ENCODE assay signal across 16 cellular contexts in the genomic region with DNA sequence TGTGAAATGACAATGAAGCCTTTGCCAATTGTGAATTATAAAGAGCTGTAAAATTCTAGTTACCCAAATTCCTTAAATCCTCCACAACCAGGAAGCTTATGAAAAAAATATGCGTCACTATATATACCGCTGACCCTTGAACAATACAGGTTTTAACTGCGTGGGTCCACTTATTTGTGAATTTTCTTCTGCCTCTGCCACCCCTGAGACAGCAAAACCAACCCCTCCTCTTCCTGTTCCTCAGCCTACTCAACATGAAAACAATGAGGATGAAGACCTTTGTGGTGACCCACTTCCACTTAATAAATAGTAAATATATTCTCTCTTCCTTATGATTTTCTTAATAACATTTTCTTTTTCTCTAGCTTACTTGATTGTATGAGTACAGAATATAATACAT. TPM values are rescaled to one million over a fixed set of nuclear protein-coding genes. Genes with fewer than 3 reads are reported as not detected.
DNase-seq lines count a peak whose midpoint lies in the region; ATAC-seq and TF ChIP-seq lines count a peak whose summit lies in the region.
"Had no signal": no experiment of that assay in that cellular context is flagged by ENCODE, and none has a peak within 500 bp of the region (broad histone marks: within the 10 kb centered on the region; RNA-seq: fewer than 3 reads in every experiment).

No MANE protein-coding gene starts in this region.

- no peak for TF ChIP-seq CTCF in GM13976 (IDR thresholded peaks at IDR 0.05; ENCODE audit: borderline replicate concordance, control extremely low read depth, extremely low read depth, insufficient read depth, missing control alignments)

- peaks cover 5% of the 10 kb centered on the region for H3K36me3 Mint-ChIP-seq in CD4-positive, CD25-positive, alpha-beta regulatory T cell
- peaks cover 7% of the 10 kb centered on the region for H3K36me3 Mint-ChIP-seq in natural killer cell treated with Interleukin-12 subunit alpha and Interleukin-12 subunit beta and Interleukin-15 and Interleukin-18, amount 100 ng/mL, for 72 hours
- H3K36me3 Mint-ChIP-seq: IgD-negative memory B cell had no signal

- peak overlapping the region in 10 of 11 experiments; percentile 8 to 81 (median 42); a peak in 16 of 22 replicates for H3K4me2 ChIP-seq in BLaER1 treated with 17β-estradiol and CSF1 and Interleukin-3, amounts not matched to agents 10 nM and 100 nM
- H3K4me2 ChIP-seq: A549, GM23338 had no signal

- peaks cover 13 to 64% (median 17%) of the 10 kb centered on the region in 10 experiments; a peak in 19 of 20 replicates for H3K4me1 ChIP-seq in BLaER1 treated with 17β-estradiol and CSF1 and Interleukin-3, amounts not matched to agents 10 nM and 100 nM
- H3K4me1 ChIP-seq in CD4-positive, CD25-positive, alpha-beta regulatory T cell (ENCODE audit: control insufficient read depth, insufficient read depth, low read length, poor library complexity, severe bottlenecking): peaks cover 60% of the 10 kb centered on the region
- H3K4me1 ChIP-seq in aorta (ENCODE audit: control insufficient read depth in 1 of 2, insufficient read depth in 2 of 2, low read length in 2 of 2): no peaks in the 10 kb centered on the region
- H3K4me1 ChIP-seq: A549 had no signal

- H3K36me3 ChIP-seq in BLaER1 treated with 17β-estradiol and CSF1 and Interleukin-3, amounts not matched to agents 10 nM and 100 nM: peaks cover 0 to 93% (median 0%) of the 10 kb centered on the region in 11 experiments; a peak in 6 of 22 replicates
- H3K36me3 ChIP-seq in CD4-positive, CD25-positive, alpha-beta regulatory T cell (ENCODE audit: control insufficient read depth, insufficient read depth, low read length): no peaks in the 10 kb centered on the region
- peaks cover 0 to 7% of the 10 kb centered on the region in 2 donors for H3K36me3 ChIP-seq in aorta (ENCODE audit: control insufficient read depth in 1 of 2, insufficient read depth in 2 of 2, low read length in 1 of 2)
- H3K36me3 ChIP-seq: BE2C had no signal

- H3K27ac ChIP-seq in BLaER1 treated with 17β-estradiol and CSF1 and Interleukin-3, amounts not matched to agents 10 nM and 100 nM: no peak overlapping the region
- H3K27ac ChIP-seq in CD4-positive, CD25-positive, alpha-beta regulatory T cell (ENCODE audit: insufficient read depth, low read length, poor library complexity, severe bottlenecking): no peak overlapping the region
- H3K27ac ChIP-seq in aorta (ENCODE audit: low read depth in 1 of 2, low read length in 2 of 2): no peak overlapping the region
- H3K27ac ChIP-seq: A549 had no signal

- no peak overlapping the region for H3K9ac ChIP-seq in BLaER1 treated with 17β-estradiol and CSF1 and Interleukin-3, amounts not matched to agents 10 nM and 100 nM

- WGBS in aorta, 2 donors: 82 to 83% methylated on average over 3 of the region's 3 CpGs

- in situ Hi-C loops in GM13976 (cut with MboI; ENCODE audit: low sequenced_read_pairs, unreplicated experiment): no loop called here

- intact Hi-C loops in aorta (cut with DNase I): no loop called here

- H3K9me3 ChIP-seq in BLaER1 treated with 17β-estradiol and CSF1 and Interleukin-3, amounts not matched to agents 10 nM and 100 nM (replicated peaks in 1 of 11): peaks cover 0 to 7% (median 0%) of the 10 kb centered on the region in 11 experiments; a peak in 1 of 22 replicates
- no peaks in the 10 kb centered on the region for H3K9me3 ChIP-seq in CD4-positive, CD25-positive, alpha-beta regulatory T cell (ENCODE audit: control insufficient read depth in 2 of 2, low read length in 2 of 2)
- no peaks in the 10 kb centered on the region for H3K9me3 ChIP-seq in aorta (ENCODE audit: control insufficient read depth, low read length)
- H3K9me3 ChIP-seq: A549, BE2C had no signal

- H3K4me1 Mint-ChIP-seq in CD4-positive, CD25-positive, alpha-beta regulatory T cell: peaks cover 10 to 73% (median 37%) of the 10 kb centered on the region in 4 donors
- H3K4me1 Mint-ChIP-seq in natural killer cell treated with Interleukin-12 subunit alpha and Interleukin-12 subunit beta and Interleukin-15 and Interleukin-18, amount 100 ng/mL, for 72 hours (ENCODE audit: low read depth in 2 of 2): peaks cover 86 to 96% of the 10 kb centered on the region in 2 donors

- DNase-seq in CD4-positive, CD25-positive, alpha-beta regulatory T cell: peak in 1 of 3 donors; percentile 35
- peak; percentile 66 for DNase-seq in dermis blood vessel endothelial cell
- no peak for DNase-seq in natural killer cell treated with Interleukin-12 subunit alpha and Interleukin-12 subunit beta and Interleukin-15 and Interleukin-18, amount 100 ng/mL, for 72 hours (ENCODE audit: low spot score)
- no peak for DNase-seq in GM13976 (ENCODE audit: low spot score)
- DNase-seq in aorta: no peak
- DNase-seq: BE2C; Calu3; CD4-positive, alpha-beta T cell; DMS 273 treated with DMSO at 0.1 percent for 48 hours; H7 had no signal

- peaks cover 0 to 100% (median 0%) of the 10 kb centered on the region in 11 experiments; a peak in 7 of 22 replicates for H4K20me1 ChIP-seq in BLaER1 treated with 17β-estradiol and CSF1 and Interleukin-3, amounts not matched to agents 10 nM and 100 nM

- no peaks in the 10 kb centered on the region for H3K27me3 Mint-ChIP-seq in CD4-positive, CD25-positive, alpha-beta regulatory T cell
- no peaks in the 10 kb centered on the region for H3K27me3 Mint-ChIP-seq in natural killer cell treated with Interleukin-12 subunit alpha and Interleukin-12 subunit beta and Interleukin-15 and Interleukin-18, amount 100 ng/mL, for 72 hours
- H3K27me3 Mint-ChIP-seq: CD4-positive, alpha-beta T cell had no signal

- H3K9me3 Mint-ChIP-seq in CD4-positive, CD25-positive, alpha-beta regulatory T cell: peaks cover 0 to 3% (median 0%) of the 10 kb centered on the region in 7 donors
- H3K9me3 Mint-ChIP-seq in natural killer cell treated with Interleukin-12 subunit alpha and Interleukin-12 subunit beta and Interleukin-15 and Interleukin-18, amount 100 ng/mL, for 72 hours: peaks cover 8% of the 10 kb centered on the region
- H3K9me3 Mint-ChIP-seq: CD4-positive, alpha-beta T cell had no signal

- H3K4me3 ChIP-seq in BLaER1 treated with 17β-estradiol and CSF1 and Interleukin-3, amounts not matched to agents 10 nM and 100 nM: no peak overlapping the region
- H3K4me3 ChIP-seq in CD4-positive, CD25-positive, alpha-beta regulatory T cell (ENCODE audit: low read depth, low read length): peak overlapping the region; percentile 48
- H3K4me3 ChIP-seq in aorta (ENCODE audit: low read length in 2 of 2): no peak overlapping the region
- H3K4me3 ChIP-seq: A549, GM23338 had no signal

- no peak for ATAC-seq in CD4-positive, CD25-positive, alpha-beta regulatory T cell (ENCODE audit: low read depth in 2 of 2)
- ATAC-seq in natural killer cell treated with Interleukin-12 subunit alpha and Interleukin-12 subunit beta and Interleukin-15 and Interleukin-18, amount 100 ng/mL, for 72 hours: no peak
- no peak for ATAC-seq in HG02981 (IDR thresholded peaks at IDR 0.05; ENCODE audit: unreplicated experiment)
- no peak for ATAC-seq in aorta (ENCODE audit: low FRiP score)
- ATAC-seq: A549, GM23338 had no signal

- H3K27ac Mint-ChIP-seq in CD4-positive, CD25-positive, alpha-beta regulatory T cell: peak overlapping the region in 2 of 3 donors; percentile 9 to 61
- peak overlapping the region; percentile 79 to 87 for H3K27ac Mint-ChIP-seq in natural killer cell treated with Interleukin-12 subunit alpha and Interleukin-12 subunit beta and Interleukin-15 and Interleukin-18, amount 100 ng/mL, for 72 hours
- H3K27ac Mint-ChIP-seq: GM23338, IgD-negative memory B cell had no signal

- peak overlapping the region in 2 of 4 donors; percentile 53 to 60 for H3K4me3 Mint-ChIP-seq in CD4-positive, CD25-positive, alpha-beta regulatory T cell
- peak overlapping the region; percentile 88 for H3K4me3 Mint-ChIP-seq in natural killer cell treated with Interleukin-12 subunit alpha and Interleukin-12 subunit beta and Interleukin-15 and Interleukin-18, amount 100 ng/mL, for 72 hours
- H3K4me3 Mint-ChIP-seq: CD4-positive, alpha-beta T cell; GM23338; IgD-negative memory B cell had no signal

- H3K27me3 ChIP-seq in BLaER1 treated with 17β-estradiol and CSF1 and Interleukin-3, amounts not matched to agents 10 nM and 100 nM: peaks cover 0 to 5% (median 0%) of the 10 kb centered on the region in 11 experiments; a peak in 1 of 22 replicates
- no peaks in the 10 kb centered on the region for H3K27me3 ChIP-seq in CD4-positive, CD25-positive, alpha-beta regulatory T cell (ENCODE audit: control insufficient read depth, insufficient read depth, low read length)
- no peaks in the 10 kb centered on the region for H3K27me3 ChIP-seq in aorta (ENCODE audit: control insufficient read depth in 1 of 2, insufficient read depth in 2 of 2, low read length in 1 of 2)
- H3K27me3 ChIP-seq: BE2C had no signal

RNA-seq across cellular contexts. Expression of a gene that starts 42.2 kb away (rescaled TPM):
- total RNA-seq in CD4-positive, CD25-positive, alpha-beta regulatory T cell: 1.1 TPM
- polyA plus RNA-seq in CD4-positive, CD25-positive, alpha-beta regulatory T cell: 1 to 10 TPM in 1 of 4 donors, under 1 TPM in 3; 0.18 to 1.6 (median 0.29) TPM
- total RNA-seq in dermis blood vessel endothelial cell: 0.19 and 1.0 TPM in 2 replicates
- 1 to 10 TPM in 1 of 2 donors, under 1 TPM in 1; 0.26 to 1.1 TPM for total RNA-seq in natural killer cell treated with Interleukin-12 subunit alpha and Interleukin-12 subunit beta and Interleukin-15 and Interleukin-18, amount 100 ng/mL, for 72 hours
- total RNA-seq in aorta: 10 to 100 TPM; 41.9 to 55.4 TPM
- 10 to 100 TPM in 1 of 2 donors, 1 to 10 TPM in 1; 9.1 to 11.6 TPM for polyA plus RNA-seq in aorta
- total RNA-seq: Calu3; CD4-positive, alpha-beta T cell; HT-29 had no signal
- polyA plus RNA-seq: A549 had no signal

Comparison
In these comparisons a context has a peak if more than half of its experiments do, and no peak if none do; other contexts are left out.
1. RNA of a gene that starts 42.2 kb away (total RNA-seq): 41.9 to 55.4 TPM in aorta; 0.26 to 1.1 TPM in natural killer cell treated with Interleukin-12 subunit alpha and Interleukin-12 subunit beta and Interleukin-15 and Interleukin-18, amount 100 ng/mL, for 72 hours, 1.1 TPM in CD4-positive, CD25-positive, alpha-beta regulatory T cell (single experiment) and 0.19 to 1.0 TPM in dermis blood vessel endothelial cell; every median in the first group is over 10 times any median in the second.